9 cellular contexts compared by ENCODE assay signal in the genomic region with DNA sequence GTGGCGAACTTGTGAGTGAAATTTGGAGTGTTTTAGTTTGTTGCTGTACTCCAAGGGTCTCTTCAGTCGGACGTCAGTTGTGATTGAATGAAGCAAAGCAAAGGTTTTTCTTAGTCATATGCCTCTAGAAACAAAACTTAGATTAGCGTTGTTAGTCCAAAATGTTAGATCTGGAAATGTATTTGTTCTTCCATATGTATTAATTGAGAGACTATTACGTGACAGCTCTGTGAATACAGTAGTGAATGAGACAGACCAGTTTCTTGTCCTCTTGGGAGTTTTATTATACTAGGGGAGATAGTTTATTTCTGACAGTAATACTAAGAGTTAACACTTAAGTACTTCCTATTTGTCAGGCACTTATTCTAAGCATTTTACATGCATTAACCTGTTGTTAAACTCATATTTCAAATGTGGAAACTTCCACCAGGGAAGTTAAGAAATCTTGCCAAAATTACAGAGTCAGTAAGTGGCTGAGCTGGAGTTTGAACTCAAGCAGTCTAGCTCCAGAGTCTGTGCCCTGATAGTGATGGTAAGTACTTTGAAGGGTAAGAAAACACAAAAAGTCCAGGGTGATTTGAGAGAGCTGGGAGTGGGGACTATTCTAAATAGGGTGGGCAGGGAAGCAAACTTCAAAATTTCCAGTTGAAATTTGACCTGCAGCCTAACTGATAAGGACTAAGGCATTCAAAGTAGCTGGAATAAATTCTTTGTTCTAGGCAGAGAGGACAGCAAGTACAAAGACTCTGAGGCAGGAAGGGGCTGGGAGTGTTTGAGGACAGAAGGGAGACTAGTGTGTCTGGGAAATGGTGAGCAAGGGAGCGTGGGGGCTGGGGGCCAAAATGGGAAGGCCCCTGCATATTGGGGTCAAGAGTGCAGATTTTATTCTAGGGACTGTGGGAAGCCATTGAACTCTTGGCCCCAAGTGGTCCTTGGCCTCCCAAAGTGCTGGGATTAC. TPM values are rescaled to one million over a fixed set of nuclear protein-coding genes. Genes with fewer than 3 reads are reported as not detected.
DNase-seq lines count a peak whose midpoint lies in the region; ATAC-seq and TF ChIP-seq lines count a peak whose summit lies in the region.
"Had no signal": no experiment of that assay in that cellular context is flagged by ENCODE, and none has a peak within 500 bp of the region (broad histone marks: within the 10 kb centered on the region; RNA-seq: fewer than 3 reads in every experiment).

No MANE protein-coding gene starts in this region.

- no peaks in the 10 kb centered on the region for H3K27me3 ChIP-seq in right cardiac atrium (ENCODE audit: control insufficient read depth, insufficient read depth)

- no peak overlapping the region for H3K4me3 ChIP-seq in right cardiac atrium (ENCODE audit: low read length)

- intact Hi-C loops in right cardiac atrium (cut with DNase I) = loop anchor here in 1 of 4 donors (10.0 kb wide), 1 partner anchor 64 kb away; no protein-coding TSS in a partner anchor

- peak overlapping the region; percentile 67 for H3K27ac Mint-ChIP-seq in activated naive CD8-positive, alpha-beta T cell
- H3K27ac Mint-ChIP-seq in progenitor cell of endocrine pancreas = peak overlapping the region; percentile 93
- H3K27ac Mint-ChIP-seq: activated naive CD8-positive, alpha-beta T cell treated with anti-CD3 and anti-CD28 coated beads, Interleukin-2, amount 10 ng/mL, durations not matched to agents 7 days and 5 days had no signal

- no peak overlapping the region for H3K4me3 Mint-ChIP-seq in activated naive CD8-positive, alpha-beta T cell
- peak overlapping the region; percentile 3 for H3K4me3 Mint-ChIP-seq in progenitor cell of endocrine pancreas (ENCODE audit: low read depth)

- WGBS in right cardiac atrium = 55% methylated on average over 6 of the region's 6 CpGs

- CTCF ChIA-PET in HEK293T (lab: Yijun Ruan, JAX) = interaction anchor here (1.4 kb wide), 1 partner anchor 9 kb away, joined by 7 read pairs; no protein-coding TSS in a partner anchor

- no peaks in the 10 kb centered on the region for H3K9me3 ChIP-seq in right cardiac atrium (ENCODE audit: control insufficient read depth, low read length)

- peak overlapping the region; percentile 78 for H3K27ac ChIP-seq in right cardiac atrium (ENCODE audit: low read length)

- H3K4me1 Mint-ChIP-seq in activated naive CD8-positive, alpha-beta T cell (ENCODE audit: low read depth) = peaks cover 73% of the 10 kb centered on the region
- peaks cover 53% of the 10 kb centered on the region for H3K4me1 Mint-ChIP-seq in progenitor cell of endocrine pancreas (ENCODE audit: low read depth)

- ATAC-seq in right cardiac atrium (peak; percentile 87 to 93), HG03469 (IDR thresholded peaks at IDR 0.05; ENCODE audit: unreplicated experiment) (no peak)

- POLR2A ChIA-PET in HEK293T (lab: Yijun Ruan, JAX) = interaction anchor here (1.3 to 1.7 kb wide), 3 partner anchors 10 to 393 kb away, joined by 3 to 6 read pairs (median 3); no protein-coding TSS in a partner anchor

- H3K36me3 Mint-ChIP-seq in activated naive CD8-positive, alpha-beta T cell = no peaks in the 10 kb centered on the region
- H3K36me3 Mint-ChIP-seq in progenitor cell of endocrine pancreas (ENCODE audit: insufficient read depth) = peaks cover 9% of the 10 kb centered on the region

- TF ChIP-seq POLR2A in erythroblast (IDR thresholded peaks at IDR 0.05; ENCODE audit: low read length) = no peak

- no peaks in the 10 kb centered on the region for H3K9me3 Mint-ChIP-seq in activated naive CD8-positive, alpha-beta T cell (ENCODE audit: low read depth)
- H3K9me3 Mint-ChIP-seq in progenitor cell of endocrine pancreas (ENCODE audit: low read depth) = no peaks in the 10 kb centered on the region
- H3K9me3 Mint-ChIP-seq: activated naive CD8-positive, alpha-beta T cell treated with anti-CD3 and anti-CD28 coated beads, Interleukin-2, amount 10 ng/mL, durations not matched to agents 7 days and 5 days had no signal

- peaks cover 22% of the 10 kb centered on the region for H3K4me1 ChIP-seq in right cardiac atrium (ENCODE audit: control insufficient read depth, insufficient read depth, low read length)

- DNase-seq in HEK293T (ENCODE audit: extremely low spot score) (no peak), right cardiac atrium (peak; percentile 78 to 86 (median 80)), progenitor cell of endocrine pancreas (ENCODE audit: low spot score, unreplicated experiment) (no peak), erythroblast (lab: John Stamatoyannopoulos, UW) (no peak), KG1 (lab: John Stamatoyannopoulos, UW) (no peak), mesenteric fat pad (ENCODE audit: low spot score) (no peak)
- DNase-seq: activated naive CD8-positive, alpha-beta T cell treated with anti-CD3 and anti-CD28 coated beads, Interleukin-2, amount 10 ng/mL, durations not matched to agents 7 days and 5 days had no signal

- H3K27me3 Mint-ChIP-seq in activated naive CD8-positive, alpha-beta T cell = no peaks in the 10 kb centered on the region
- H3K27me3 Mint-ChIP-seq in progenitor cell of endocrine pancreas = no peaks in the 10 kb centered on the region
- H3K27me3 Mint-ChIP-seq: activated naive CD8-positive, alpha-beta T cell treated with anti-CD3 and anti-CD28 coated beads, Interleukin-2, amount 10 ng/mL, durations not matched to agents 7 days and 5 days had no signal

- TF ChIP-seq CTCF in progenitor cell of endocrine pancreas (IDR thresholded peaks at IDR 0.05; ENCODE audit: unreplicated experiment) = no peak

TF ChIP-seq in HEK293T, 16 proteins besides CTCF, POLR2A, EP300 and RAD21:
- TF ChIP-seq PKNOX1 (IDR thresholded peaks at IDR 0.05) = peak; percentile 72
- no peak for TF ChIP-seq ARNT (IDR thresholded peaks at IDR 0.05)

RNA-seq across cellular contexts. Expression of gene ADD1, which starts 17.0 kb away (rescaled TPM):
- 100 to 1,000 TPM; 215 to 256 (median 236) TPM for total RNA-seq in right cardiac atrium
- polyA plus RNA-seq in right cardiac atrium = 207 TPM
- 249 and 271 TPM in 2 replicates for total RNA-seq in progenitor cell of endocrine pancreas
- total RNA-seq in mesenteric fat pad = 272 TPM

Comparison
In these comparisons a context has a peak if more than half of its experiments do, and no peak if none do; other contexts are left out.
1. DNase-seq: peak in right cardiac atrium (3 of 3); none in HEK293T (single experiment), progenitor cell of endocrine pancreas (single experiment), erythroblast (0 of 2), KG1 (single experiment) and mesenteric fat pad (single experiment).